Comparison of ENCODE assay signal across 28 cellular contexts in genomic region chr1:147492207-147492606, GRCh38. TPM values are rescaled to one million over a fixed set of nuclear protein-coding genes. Genes with fewer than 3 reads are reported as not detected.
DNase-seq lines count a peak whose midpoint lies in the region; ATAC-seq and TF ChIP-seq lines count a peak whose summit lies in the region.
"Had no signal": no experiment of that assay in that cellular context is flagged by ENCODE, and none has a peak within 500 bp of the region (broad histone marks: within the 10 kb centered on the region; RNA-seq: fewer than 3 reads in every experiment).

No MANE protein-coding gene starts in this region.

- CTCF ChIA-PET in RWPE1 (lab: Yijun Ruan, JAX), result interaction anchor here (0.6 to 3.4 kb wide), 4 partner anchors 17 to 400 kb away, joined by 3 to 10 read pairs (median 6); no protein-coding TSS in a partner anchor

- H3K4me1 ChIP-seq in foreskin keratinocyte, result no peaks in the 10 kb centered on the region
- H3K4me1 ChIP-seq: Caco-2, parathyroid adenoma, testis had no signal

- POLR2A ChIA-PET in RWPE1 (lab: Yijun Ruan, JAX; ENCODE audit: low non-redundant PET), result no interaction called here

- DNase-seq in DMS153 (lab: John Stamatoyannopoulos, UW) (peak; percentile 35), DMS153 treated with DMSO at 0.1 percent for 48 hours (lab: John Stamatoyannopoulos, UW; ENCODE audit: unreplicated experiment) (no peak), NCI-H1105 (lab: John Stamatoyannopoulos, UW) (peak; percentile 4), NCI-H345 (lab: John Stamatoyannopoulos, UW) (peak; percentile 23), foreskin keratinocyte (no peak), RWPE1 (ENCODE audit: low spot score) (no peak), NAMALWA (ENCODE audit: low spot score) (no peak)
- DNase-seq: 8988T; activated CD8-positive, alpha-beta memory T cell treated with anti-CD3 and anti-CD28 coated beads, Interleukin-2, amount 50 U/mL, for 48 hours; activated CD8-positive, alpha-beta T cell treated with anti-CD3 and anti-CD28 coated beads for 36 hours; activated naive CD4-positive, alpha-beta T cell treated with anti-CD3 and anti-CD28 coated beads, Interleukin-2, amount 10 ng/mL, durations not matched to agents 7 days and 5 days; adrenal gland; Caco-2; dermis blood vessel endothelial cell; endodermal cell; glutamatergic neuron; GM23248; MM.1S; NCI-H1694 treated with DMSO at 0.1 percent for 48 hours; NCI-H446; PC-9; retina; SHP77; stimulated activated naive CD4-positive, alpha-beta T cell treated with Interleukin-2 at 50 U/mL for 16 hours; testis had no signal

- H3K27me3 ChIP-seq in foreskin keratinocyte, result peaks cover 7% of the 10 kb centered on the region
- H3K27me3 ChIP-seq: adrenal gland, testis had no signal

- no peak overlapping the region for H3K27ac ChIP-seq in foreskin keratinocyte
- no peak overlapping the region for H3K27ac ChIP-seq in RWPE1
- H3K27ac ChIP-seq: adrenal gland, GM23248, parathyroid adenoma, PC-9, skin epidermis, testis had no signal

- ATAC-seq in foreskin keratinocyte, result no peak
- no peak for ATAC-seq in GM21360 (IDR thresholded peaks at IDR 0.05; ENCODE audit: unreplicated experiment)
- ATAC-seq: activated CD8-positive, alpha-beta T cell treated with anti-CD3 and anti-CD28 coated beads for 36 hours had no signal

- peak; percentile 18 for TF ChIP-seq CTCF in foreskin keratinocyte (conservative IDR thresholded peaks at IDR 0.05)
- TF ChIP-seq CTCF in RWPE1 (conservative IDR thresholded peaks at IDR 0.05; ENCODE audit: low read depth), result no peak

RNA-seq across cellular contexts. Expression of gene BCL9, which starts 49.1 kb away (rescaled TPM):
- 9.6 and 10.3 TPM in 2 replicates for total RNA-seq in foreskin keratinocyte
- polyA plus RNA-seq in foreskin keratinocyte, result 2.4 and 2.7 TPM in 2 replicates

Comparison
In these comparisons a context has a peak if more than half of its experiments do, and no peak if none do; other contexts are left out.
1. DNase-seq: peak in DMS153 (single experiment), NCI-H1105 (single experiment) and NCI-H345 (single experiment); none in DMS153 treated with DMSO at 0.1 percent for 48 hours (single experiment), foreskin keratinocyte (0 of 2), RWPE1 (single experiment) and NAMALWA (single experiment).